1 cellular context compared by ENCODE assay signal in the genomic region with DNA sequence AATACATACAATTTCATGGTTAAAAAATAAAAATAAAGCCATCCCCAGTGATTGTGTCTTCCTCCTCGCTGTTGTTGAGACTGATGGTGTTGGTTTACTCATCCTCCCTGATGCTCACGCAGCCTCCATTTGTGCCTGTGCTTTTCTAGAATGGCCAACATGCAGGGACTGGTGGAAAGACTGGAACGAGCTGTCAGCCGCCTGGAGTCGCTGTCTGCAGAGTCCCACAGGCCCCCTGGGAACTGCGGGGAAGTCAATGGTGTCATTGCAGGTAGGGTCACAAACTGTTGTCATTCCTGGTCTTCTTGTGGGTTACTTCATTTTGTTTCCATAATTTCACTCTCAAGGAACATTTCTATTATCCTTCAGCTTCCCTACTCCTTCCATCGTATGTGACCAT.
TF ChIP-seq lines count a peak whose summit lies in the region.

No MANE protein-coding gene starts in this region.

TF ChIP-seq in GM23338, 12 proteins besides CTCF, POLR2A, EP300 and RAD21 (continued from another document):
- TF ChIP-seq EZH2phosphoT487 (IDR thresholded peaks at IDR 0.05; ENCODE audit: unreplicated experiment): no peak
- TF ChIP-seq POLR2AphosphoS5 (IDR thresholded peaks at IDR 0.05; ENCODE audit: low read depth): no peak
- TF ChIP-seq JUNB (IDR thresholded peaks at IDR 0.05; ENCODE audit: unreplicated experiment): no peak
- TF ChIP-seq EZH2 (IDR thresholded peaks at IDR 0.05; ENCODE audit: low read depth, unreplicated experiment): no peak
- no peak for TF ChIP-seq ZNF114 (CRISPR knock-in tag; IDR thresholded peaks at IDR 0.05)
- no peak for TF ChIP-seq ZNF331 (CRISPR knock-in tag; IDR thresholded peaks at IDR 0.05; ENCODE audit: low read depth)
